ENCODE assay signal across 20 cellular contexts in the genomic region with DNA sequence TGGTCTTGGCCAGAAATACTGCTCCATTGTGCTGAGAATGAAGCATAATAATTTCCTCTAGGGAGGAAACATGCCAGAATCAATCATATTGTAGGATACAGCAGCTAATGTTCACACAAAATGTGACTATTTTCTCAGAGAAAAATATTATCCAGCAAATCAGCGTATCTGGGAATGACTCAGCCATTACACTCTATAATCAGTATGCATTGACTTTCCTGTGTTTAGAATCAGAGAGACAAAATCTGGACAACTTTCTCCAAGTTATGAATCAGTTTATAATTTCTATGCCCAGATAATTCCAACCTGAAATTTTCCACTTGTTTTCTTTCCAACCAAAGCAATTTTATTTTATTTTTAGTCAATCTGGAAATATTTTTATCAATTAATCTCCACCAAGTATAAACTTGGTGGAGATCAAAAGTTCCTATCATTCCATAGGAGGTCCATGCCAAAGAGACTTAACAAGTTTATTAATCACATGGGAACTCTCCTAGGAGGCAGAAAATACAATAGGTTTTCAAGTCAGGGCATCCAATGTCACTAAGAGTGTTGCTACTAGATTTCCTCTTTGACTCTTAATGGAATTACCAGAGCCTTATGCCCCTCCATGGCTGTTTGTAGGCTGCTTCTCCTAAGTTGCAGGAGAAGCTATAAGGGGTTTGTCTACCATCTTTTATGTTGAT. TPM values are rescaled to one million over a fixed set of nuclear protein-coding genes. Genes with fewer than 3 reads are reported as not detected.
DNase-seq lines count a peak whose midpoint lies in the region; ATAC-seq and TF ChIP-seq lines count a peak whose summit lies in the region.
"Had no signal": no experiment of that assay in that cellular context is flagged by ENCODE, and none has a peak within 500 bp of the region (broad histone marks: within the 10 kb centered on the region; RNA-seq: fewer than 3 reads in every experiment).

No MANE protein-coding gene starts in this region.

- H3K9me3 Mint-ChIP-seq in chondrocyte (ENCODE audit: low read depth), result peaks cover 6% of the 10 kb centered on the region
- peaks cover 4 to 11% of the 10 kb centered on the region in 2 donors for H3K9me3 Mint-ChIP-seq in stimulated activated naive CD8-positive, alpha-beta T cell treated with anti-CD3 and anti-CD28 coated beads, Interleukin-15, amount 100 ng/mL, for 72 hours

- H3K36me3 Mint-ChIP-seq in chondrocyte (ENCODE audit: low read depth), result no peaks in the 10 kb centered on the region
- H3K36me3 Mint-ChIP-seq: CD4-positive, alpha-beta memory T cell had no signal

- peak overlapping the region; percentile 8 for H3K27ac Mint-ChIP-seq in chondrocyte (ENCODE audit: unreplicated experiment)
- no peak overlapping the region for H3K27ac Mint-ChIP-seq in stimulated activated naive CD8-positive, alpha-beta T cell treated with anti-CD3 and anti-CD28 coated beads, Interleukin-15, amount 100 ng/mL, for 72 hours

- no peak overlapping the region for H3K4me3 Mint-ChIP-seq in chondrocyte (ENCODE audit: unreplicated experiment)
- H3K4me3 Mint-ChIP-seq in stimulated activated naive CD8-positive, alpha-beta T cell treated with anti-CD3 and anti-CD28 coated beads, Interleukin-15, amount 100 ng/mL, for 72 hours, result no peak overlapping the region
- H3K4me3 Mint-ChIP-seq: CD4-positive, alpha-beta memory T cell had no signal

- peaks cover 18% of the 10 kb centered on the region for H3K4me1 Mint-ChIP-seq in chondrocyte (ENCODE audit: low read depth)
- no peaks in the 10 kb centered on the region for H3K4me1 Mint-ChIP-seq in stimulated activated naive CD8-positive, alpha-beta T cell treated with anti-CD3 and anti-CD28 coated beads, Interleukin-15, amount 100 ng/mL, for 72 hours
- H3K4me1 Mint-ChIP-seq: CD4-positive, alpha-beta memory T cell had no signal

- TF ChIP-seq CTCF in chondrocyte (IDR thresholded peaks at IDR 0.05), result no peak

- DNase-seq in EH (ENCODE audit: low read depth), result peak; percentile 76
- DNase-seq in M059J (ENCODE audit: low read depth), result peak; percentile 69
- no peak for DNase-seq in chondrocyte (ENCODE audit: low spot score)
- DNase-seq in lung microvascular endothelial cell (ENCODE audit: low read depth in 2 of 2), result peak; percentile 56 to 95
- no peak for DNase-seq in RKO (ENCODE audit: low spot score)
- no peak for DNase-seq in kidney glomerular epithelial cell (lab: John Stamatoyannopoulos, UW)
- no peak for DNase-seq in stimulated activated naive CD8-positive, alpha-beta T cell treated with anti-CD3 and anti-CD28 coated beads, Interleukin-15, amount 100 ng/mL, for 72 hours
- DNase-seq: BE2C; CD4-positive, alpha-beta memory T cell; DMS79 treated with DMSO at 0.1 percent for 48 hours; KBM-7; NCI-H1092; NCI-H1694 treated with DMSO at 0.1 percent for 48 hours; NCI-H446; NCI-H774; Right ventricle myocardium superior had no signal

- ATAC-seq in stimulated activated naive CD8-positive, alpha-beta T cell treated with anti-CD3 and anti-CD28 coated beads, Interleukin-15, amount 100 ng/mL, for 72 hours, result no peak
- no peak for ATAC-seq in GM18517 (IDR thresholded peaks at IDR 0.05; ENCODE audit: unreplicated experiment)
- ATAC-seq: A549, HCT116, Panc1 had no signal

- no peaks in the 10 kb centered on the region for H3K27me3 Mint-ChIP-seq in chondrocyte (ENCODE audit: low read depth)
- peaks cover 15% of the 10 kb centered on the region for H3K27me3 Mint-ChIP-seq in stimulated activated naive CD8-positive, alpha-beta T cell treated with anti-CD3 and anti-CD28 coated beads, Interleukin-15, amount 100 ng/mL, for 72 hours

RNA-seq across cellular contexts. Expression of a gene that starts 36.4 kb away (rescaled TPM):
- 1.6 and 3.0 TPM in 2 replicates for total RNA-seq in M059J (2014; rRNA removed; shearing (Covaris generic))
- 0.12 to 0.13 TPM in 2 of 3 replicates, not detected in the other for total RNA-seq in chondrocyte
- total RNA-seq in lung microvascular endothelial cell, result not detected in 2 replicates

Comparison
In these comparisons a context has a peak if more than half of its experiments do, and no peak if none do; other contexts are left out.
1. DNase-seq: peak in EH (single experiment), M059J (single experiment) and lung microvascular endothelial cell (2 of 2); none in chondrocyte (single experiment), RKO (single experiment), kidney glomerular epithelial cell (single experiment) and stimulated activated naive CD8-positive, alpha-beta T cell treated with anti-CD3 and anti-CD28 coated beads, Interleukin-15, amount 100 ng/mL, for 72 hours (0 of 2).